Comparison of ENCODE assay signal across 9 cellular contexts in genomic region chr19:6677924-6678689, GRCh38. TPM values are rescaled to one million over a fixed set of nuclear protein-coding genes. Genes with fewer than 3 reads are reported as not detected.
A peak's percentile ranks its signal among the peaks of the same experiment; 100 is the strongest.
DNase-seq lines count a peak whose midpoint lies in the region; ATAC-seq, FAIRE-seq and TF ChIP-seq lines count a peak whose summit lies in the region.
"Had no signal": no experiment of that assay in that cellular context is flagged by ENCODE, and none has a peak within 500 bp of the region (broad histone marks: within the 10 kb centered on the region; RNA-seq: fewer than 3 reads in every experiment).

No MANE protein-coding gene starts in this region.

- intact Hi-C loops in kidney (cut with DNase I), result no loop called here

- H3K4me3 ChIP-seq in kidney (ENCODE audit: low read length in 2 of 2), result no peak overlapping the region

- TF ChIP-seq CTCF in kidney (IDR thresholded peaks at IDR 0.05; ENCODE audit: borderline replicate concordance, extremely low read depth, insufficient read depth) (no peak), type B pancreatic cell (conservative IDR thresholded peaks at IDR 0.05) (no peak)

- ATAC-seq in GM19395 (IDR thresholded peaks at IDR 0.05; ENCODE audit: unreplicated experiment) (no peak), HG03565 (IDR thresholded peaks at IDR 0.05; ENCODE audit: unreplicated experiment) (no peak)

- no peak overlapping the region for H3K27ac Mint-ChIP-seq in type B pancreatic cell

- no peaks in the 10 kb centered on the region for H3K9me3 ChIP-seq in kidney (ENCODE audit: control insufficient read depth in 1 of 2, low read length in 2 of 2)

- DNase-seq in activated T-cell treated with anti-CD3 and anti-CD28 coated beads for 48 hours (ENCODE audit: low read depth), result peak; percentile 61
- DNase-seq in activated T-cell treated with anti-CD3 and anti-CD28 coated beads for 4 hours, result no peak
- DNase-seq in activated naive CD4-positive, alpha-beta T cell treated with Interleukin-2 at 50 U/mL for 16 hours, result peak; percentile 53
- DNase-seq in kidney, result peak; percentile 70
- DNase-seq in type B pancreatic cell (ENCODE audit: extremely low spot score, unreplicated experiment), result no peak
- DNase-seq in HTR-8/SVneo (ENCODE audit: insufficient read length, low spot score), result no peak

- no peaks in the 10 kb centered on the region for H3K4me1 ChIP-seq in kidney (ENCODE audit: control insufficient read depth in 1 of 2, insufficient read depth in 1 of 2, low read depth in 1 of 2, low read length in 2 of 2)

- no peaks in the 10 kb centered on the region for H3K36me3 Mint-ChIP-seq in type B pancreatic cell

- peaks cover 9% of the 10 kb centered on the region for H3K9me3 Mint-ChIP-seq in type B pancreatic cell

- H3K27me3 Mint-ChIP-seq in type B pancreatic cell, result peaks cover 33% of the 10 kb centered on the region

- H3K27ac ChIP-seq in kidney (ENCODE audit: low read depth in 2 of 2, low read length in 2 of 2), result no peak overlapping the region

- FAIRE-seq in kidney (lab: Jason Lieb, UNC) (no peak), HTR-8/SVneo (lab: Jason Lieb, UNC) (no peak)

- H3K36me3 ChIP-seq in kidney (ENCODE audit: control insufficient read depth in 1 of 2, insufficient read depth in 2 of 2, low read length in 2 of 2), result no peaks in the 10 kb centered on the region

- H3K9ac ChIP-seq in kidney (ENCODE audit: low read length in 2 of 2), result no peak overlapping the region

- H3K4me3 Mint-ChIP-seq in type B pancreatic cell, result peak overlapping the region; percentile 6

- H3K4me1 Mint-ChIP-seq in type B pancreatic cell (ENCODE audit: unreplicated experiment), result no peaks in the 10 kb centered on the region

RNA-seq across cellular contexts. Expression of gene TNFSF14, which starts 8.1 kb away (rescaled TPM):
- 2.5 TPM for total RNA-seq in kidney
- polyA plus RNA-seq in kidney (ENCODE audit: insufficient read depth, low read depth, low replicate concordance), result not detected
- not detected in 2 replicates for total RNA-seq in type B pancreatic cell (ENCODE audit: low replicate concordance)
- polyA plus RNA-seq: keratinocyte had no signal

RNA-seq across cellular contexts. Expression of gene C3, which starts 42.3 kb away (rescaled TPM):
- 3,831 TPM for total RNA-seq in kidney
- polyA plus RNA-seq in kidney (ENCODE audit: insufficient read depth, low read depth, low replicate concordance), result 452 TPM
- 8.2 and 14.2 TPM in 2 replicates for total RNA-seq in type B pancreatic cell (ENCODE audit: low replicate concordance)

RNA-seq across cellular contexts. Expression of gene GPR108, which starts 59.3 kb away (rescaled TPM):
- total RNA-seq in kidney, result 113 TPM
- polyA plus RNA-seq in kidney (ENCODE audit: insufficient read depth, low read depth, low replicate concordance), result 144 TPM
- 55.4 and 56.1 TPM in 2 replicates for total RNA-seq in type B pancreatic cell (ENCODE audit: low replicate concordance)

Comparison
In these comparisons a context has a peak if more than half of its experiments do, and no peak if none do; other contexts are left out.
1. DNase-seq: peak in activated T-cell treated with anti-CD3 and anti-CD28 coated beads for 48 hours (single experiment), activated naive CD4-positive, alpha-beta T cell treated with Interleukin-2 at 50 U/mL for 16 hours (single experiment) and kidney (single experiment); none in activated T-cell treated with anti-CD3 and anti-CD28 coated beads for 4 hours (single experiment), type B pancreatic cell (single experiment) and HTR-8/SVneo (single experiment).
2. RNA of gene C3, which starts 42.3 kb away (total RNA-seq): 3,831 TPM in kidney (single experiment); 8.2 to 14.2 TPM in type B pancreatic cell; every median in the first group is over 100 times any median in the second.